30 cellular contexts compared by ENCODE assay signal in genomic region chr3:127395663-127396320, GRCh38.
DNase-seq lines count a peak whose midpoint lies in the region; ATAC-seq lines count a peak whose summit lies in the region.
"Had no signal": no experiment of that assay in that cellular context is flagged by ENCODE, and none has a peak within 500 bp of the region (broad histone marks: within the 10 kb centered on the region; RNA-seq: fewer than 3 reads in every experiment).

No MANE protein-coding gene starts in this region.

- ATAC-seq in effector memory CD8-positive, alpha-beta T cell (replicated peaks): no peak
- ATAC-seq: activated T-cell treated with anti-CD3 and anti-CD28 coated beads, Interleukin-2, amount 50 U/mL, for 4 hours; HCT116; heart right ventricle; right lobe of liver had no signal

- H3K4me2 ChIP-seq in trophoblast cell (ENCODE audit: low read length): peak overlapping the region; percentile 29

- H4K8ac ChIP-seq in trophoblast cell (ENCODE audit: low read depth, low read length): no peak overlapping the region

- no peak overlapping the region for H3K18ac ChIP-seq in trophoblast cell (ENCODE audit: low read length)

- no peaks in the 10 kb centered on the region for H3K79me2 ChIP-seq in trophoblast cell (ENCODE audit: control insufficient read depth, insufficient read depth, low read length, poor library complexity)

- H2AK5ac ChIP-seq in trophoblast cell (ENCODE audit: low read length): no peak overlapping the region

- H4K12ac ChIP-seq in trophoblast cell (ENCODE audit: low read depth, low read length): no peak overlapping the region

- no peak overlapping the region for H3K4me3 Mint-ChIP-seq in effector memory CD8-positive, alpha-beta T cell
- H3K4me3 Mint-ChIP-seq: activated B cell treated with CpG ODN at 0.5 μM for 24 hours; activated naive CD8-positive, alpha-beta T cell treated with anti-CD3 and anti-CD28 coated beads, Interleukin-2, amount 10 ng/mL, durations not matched to agents 7 days and 5 days; activated T-cell treated with anti-CD3 and anti-CD28 coated beads, Interleukin-2, amount 50 U/mL, for 4 hours; CD4-positive, alpha-beta T cell; IgD-negative memory B cell; mesothelial cell of epicardium had no signal

- H3K36me3 ChIP-seq in NT2/D1 (ENCODE audit: insufficient read depth, insufficient read length, low read length): no peaks in the 10 kb centered on the region
- H3K36me3 ChIP-seq in iPS-20b (ENCODE audit: insufficient read depth, low read depth, low read length): no peaks in the 10 kb centered on the region
- no peaks in the 10 kb centered on the region for H3K36me3 ChIP-seq in trophoblast cell (ENCODE audit: control insufficient read depth in 1 of 2, insufficient read depth in 2 of 2, low read length in 2 of 2)
- H3K36me3 ChIP-seq: heart right ventricle, right lobe of liver, SJSA1, tibial nerve had no signal

- no peak overlapping the region for H2BK12ac ChIP-seq in trophoblast cell (ENCODE audit: low read length)

- H3K23ac ChIP-seq in trophoblast cell (ENCODE audit: low read length): no peak overlapping the region

- H3K9me3 Mint-ChIP-seq in effector memory CD8-positive, alpha-beta T cell: no peaks in the 10 kb centered on the region
- H3K9me3 Mint-ChIP-seq: activated T-cell treated with anti-CD3 and anti-CD28 coated beads, Interleukin-2, amount 50 U/mL, for 4 hours had no signal

- H3K4me1 ChIP-seq in NT2/D1 (ENCODE audit: insufficient read depth, insufficient read length) (peaks cover 29% of the 10 kb centered on the region), iPS-20b (ENCODE audit: insufficient read depth, low read length) (peaks cover 28% of the 10 kb centered on the region; the same call in 1 of the 2 replicates), trophoblast cell (ENCODE audit: control insufficient read depth in 1 of 2, insufficient read depth in 2 of 2, low read length in 2 of 2) (peaks cover 8 to 10% of the 10 kb centered on the region in 2 experiments)
- H3K4me1 ChIP-seq: heart right ventricle, right lobe of liver, SJSA1, tibial nerve had no signal

- H2BK120ac ChIP-seq in trophoblast cell (ENCODE audit: insufficient read depth, low read length, poor library complexity): no peak overlapping the region

- H3K14ac ChIP-seq in trophoblast cell (ENCODE audit: low read length): no peak overlapping the region

- H3K9me3 ChIP-seq in NT2/D1 (ENCODE audit: insufficient read depth, low read length): peaks cover 12% of the 10 kb centered on the region
- H3K9me3 ChIP-seq in iPS-20b (ENCODE audit: insufficient read depth, low read depth, low read length): peaks cover 4% of the 10 kb centered on the region; the same call in 1 of the 2 replicates
- peaks cover 3% of the 10 kb centered on the region for H3K9me3 ChIP-seq in trophoblast cell (ENCODE audit: insufficient read depth, low read depth, low read length)
- H3K9me3 ChIP-seq: heart right ventricle, SJSA1, tibial nerve had no signal

- H3K4me1 Mint-ChIP-seq in effector memory CD8-positive, alpha-beta T cell (ENCODE audit: low read depth in 2 of 2): no peaks in the 10 kb centered on the region
- H3K4me1 Mint-ChIP-seq: activated B cell treated with CpG ODN at 0.5 μM for 24 hours, IgD-negative memory B cell, naive B cell had no signal

- peak overlapping the region; percentile 0 for H3K9ac ChIP-seq in NT2/D1 (ENCODE audit: insufficient read length, low read depth)
- peak overlapping the region; percentile 14; the same call in 1 of the 2 replicates for H3K9ac ChIP-seq in iPS-20b (ENCODE audit: low read depth, low read length)
- no peak overlapping the region for H3K9ac ChIP-seq in trophoblast cell (ENCODE audit: low read length)

- H3K79me1 ChIP-seq in trophoblast cell (ENCODE audit: low read length): no peaks in the 10 kb centered on the region

- H3K27me3 ChIP-seq in NT2/D1 (ENCODE audit: insufficient read depth, insufficient read length) (no peaks in the 10 kb centered on the region), iPS-20b (ENCODE audit: insufficient read depth, low read length) (no peaks in the 10 kb centered on the region), trophoblast cell (ENCODE audit: insufficient read depth, low read length) (no peaks in the 10 kb centered on the region)
- H3K27me3 ChIP-seq: right lobe of liver had no signal

- no peak overlapping the region for H4K91ac ChIP-seq in trophoblast cell (ENCODE audit: low read depth, low read length)

- no peak overlapping the region for H3K4ac ChIP-seq in trophoblast cell (ENCODE audit: low read depth, low read length)

- no peaks in the 10 kb centered on the region for H3K36me3 Mint-ChIP-seq in effector memory CD8-positive, alpha-beta T cell (ENCODE audit: insufficient read depth)
- H3K36me3 Mint-ChIP-seq: activated naive CD8-positive, alpha-beta T cell treated with anti-CD3 and anti-CD28 coated beads, Interleukin-2, amount 10 ng/mL, durations not matched to agents 7 days and 5 days; mesothelial cell of epicardium; naive B cell had no signal

- no CpG with 5 or more reads among the region's 9 CpGs for WGBS in trophoblast cell (ENCODE audit: extremely low coverage, insufficient coverage, insufficient read length)

- H3K4me3 ChIP-seq in NT2/D1 (ENCODE audit: insufficient read length, low read depth) (no peak overlapping the region), iPS-20b (ENCODE audit: low read length) (peak overlapping the region; percentile 46; the same call in 1 of the 2 replicates), trophoblast cell (ENCODE audit: low read depth, low read length) (no peak overlapping the region)
- H3K4me3 ChIP-seq: heart right ventricle, right lobe of liver, SJSA1, tibial nerve had no signal

- DNase-seq in ELF-1 (ENCODE audit: low read depth, low spot score) (peak; percentile 71), NT2/D1 (ENCODE audit: low read depth, low spot score) (no peak), trophoblast cell (peak in 1 of 2 donors; percentile 6), SIG-M5 treated with dmso at 0.1 percent for 504 hours (lab: John Stamatoyannopoulos, UW; ENCODE audit: unreplicated experiment) (no peak), DMS153 treated with DMSO at 0.1 percent for 48 hours (lab: John Stamatoyannopoulos, UW; ENCODE audit: unreplicated experiment) (no peak), hippocampal formation (lab: John Stamatoyannopoulos, UW) (no peak)
- no peak for DNase-seq in effector memory CD8-positive, alpha-beta T cell
- DNase-seq: activated B cell treated with CpG ODN at 0.5 μM for 24 hours; activated CD4-positive, alpha-beta T cell treated with anti-CD3 and anti-CD28 coated beads, Interleukin-2, amount 50 U/mL, for 1 hour; activated gamma-delta T cell treated with Interleukin-2 at 50 U/mL for 16 hours; activated naive CD8-positive, alpha-beta T cell treated with anti-CD3 and anti-CD28 coated beads, Interleukin-2, amount 10 ng/mL, durations not matched to agents 7 days and 5 days; activated T-cell treated with anti-CD3 and anti-CD28 coated beads, Interleukin-2, amount 50 U/mL, for 4 hours; CD4-positive, alpha-beta T cell; dermis blood vessel endothelial cell; foreskin melanocyte; heart right ventricle; naive B cell; NCI-H1048; NCI-H1694; NCI-H446 treated with DMSO at 0.1 percent for 48 hours; stimulated activated CD4-positive, alpha-beta T cell treated with anti-CD3 and anti-CD28 coated beads, Interleukin-4, amount 100 ng/mL, for 24 hours; T-helper 9 cell had no signal

- no peak overlapping the region for H2AFZ ChIP-seq in trophoblast cell (ENCODE audit: insufficient read depth, low read length, poor library complexity)

- H3K27me3 Mint-ChIP-seq in effector memory CD8-positive, alpha-beta T cell: peaks cover 15 to 46% of the 10 kb centered on the region in 2 donors

- H2BK5ac ChIP-seq in trophoblast cell (ENCODE audit: low read depth, low read length, poor library complexity): no peak overlapping the region

- no peak overlapping the region for H3K27ac ChIP-seq in iPS-20b (ENCODE audit: low read length)
- H3K27ac ChIP-seq in trophoblast cell (ENCODE audit: low read depth, low read length): no peak overlapping the region
- H3K27ac ChIP-seq: heart right ventricle, right lobe of liver, SJSA1, tibial nerve had no signal

- no peak overlapping the region for H3K27ac Mint-ChIP-seq in effector memory CD8-positive, alpha-beta T cell
- H3K27ac Mint-ChIP-seq: activated B cell treated with CpG ODN at 0.5 μM for 24 hours; activated naive CD8-positive, alpha-beta T cell treated with anti-CD3 and anti-CD28 coated beads, Interleukin-2, amount 10 ng/mL, durations not matched to agents 7 days and 5 days; CD4-positive, alpha-beta T cell; IgD-negative memory B cell; mesothelial cell of epicardium; naive B cell; progenitor cell of endocrine pancreas had no signal
